In the genomic region with DNA sequence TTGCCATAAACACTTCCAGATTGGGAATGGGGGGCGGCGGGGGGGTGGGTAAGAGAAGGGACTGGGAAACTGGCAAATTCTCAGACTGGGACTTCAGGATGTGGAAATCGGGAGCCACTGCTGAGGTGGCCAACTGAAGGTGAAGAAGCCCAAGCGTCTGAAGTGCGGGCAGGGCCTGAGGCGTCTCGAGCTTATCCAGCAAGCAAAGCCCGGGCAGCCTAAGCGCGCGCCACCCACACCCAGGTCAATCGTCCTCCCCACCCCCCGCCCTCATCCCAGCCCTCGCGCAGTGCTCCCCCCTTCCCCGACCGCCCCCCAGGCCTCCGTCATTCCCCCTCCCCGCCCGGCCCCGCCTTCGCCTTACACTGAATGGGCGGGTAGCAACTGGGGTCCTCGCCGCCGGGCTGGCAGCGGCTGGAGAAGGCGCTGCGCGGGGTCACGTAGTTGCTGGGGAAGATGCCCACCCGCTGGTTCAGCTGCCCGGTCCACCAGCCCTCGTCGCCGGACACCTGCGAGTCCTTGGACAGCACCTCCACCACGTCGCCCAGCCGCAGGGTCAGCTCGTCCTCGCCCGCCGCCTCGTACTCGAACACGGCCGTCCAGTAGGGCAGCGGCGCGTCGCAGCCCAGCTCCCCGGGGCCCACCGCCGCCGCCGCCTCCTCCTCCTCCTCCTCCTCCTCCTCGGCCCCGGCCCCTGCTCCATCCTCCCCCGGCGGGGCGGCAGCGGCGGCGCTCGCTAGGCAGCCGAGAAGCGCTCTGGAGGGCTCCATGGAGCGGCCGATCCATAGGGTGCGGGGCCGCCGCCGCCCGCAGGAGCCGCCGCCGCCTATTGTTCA, we compare ENCODE assay signal across 8 cellular contexts. TPM values are rescaled to one million over a fixed set of nuclear protein-coding genes. Genes with fewer than 3 reads are reported as not detected.
DNase-seq lines count a peak whose midpoint lies in the region; TF ChIP-seq lines count a peak whose summit lies in the region.

No MANE protein-coding gene starts in this region.

- no peaks in the 10 kb centered on the region for H3K9me3 ChIP-seq in HAP-1
- H3K9me3 ChIP-seq in neuron (ENCODE audit: low read length) = no peaks in the 10 kb centered on the region
- H3K9me3 ChIP-seq in vagina = no peaks in the 10 kb centered on the region

- no peaks in the 10 kb centered on the region for H3K36me3 ChIP-seq in HAP-1 (replicated peaks)
- H3K36me3 ChIP-seq in neuron (ENCODE audit: insufficient read depth, low read length) = no peaks in the 10 kb centered on the region
- no peaks in the 10 kb centered on the region for H3K36me3 ChIP-seq in vagina

- intact Hi-C loops in vagina (cut with DNase I) = no loop called here

- peaks cover 12% of the 10 kb centered on the region; the same call in 1 of the 2 replicates for H3K4me1 ChIP-seq in HAP-1
- H3K4me1 ChIP-seq in neuron (ENCODE audit: insufficient read depth, low read length) = peaks cover 10% of the 10 kb centered on the region
- H3K4me1 ChIP-seq in vagina = peaks cover 18% of the 10 kb centered on the region

- TF ChIP-seq CTCF in GM10248 (IDR thresholded peaks at IDR 0.05; ENCODE audit: control extremely low read depth, extremely low read depth, low read depth, missing control alignments) (no peak), NB4 (IDR thresholded peaks at IDR 0.05; ENCODE audit: low read depth, low read length) (no peak), epithelial cell of proximal tubule (conservative IDR thresholded peaks at IDR 0.05; ENCODE audit: low read depth, low read length) (no peak), vagina (IDR thresholded peaks at IDR 0.05) (no peak)

- TF ChIP-seq POLR2A in NB4 (IDR thresholded peaks at IDR 0.05; ENCODE audit: extremely low read depth, insufficient read length) (no peak), vagina (IDR thresholded peaks at IDR 0.05) (no peak)

- H2AFZ ChIP-seq in neuron (ENCODE audit: low read depth, low read length) = peak overlapping the region; percentile 83

- CTCF ChIA-PET in GM10248 (lab: Yijun Ruan, JAX) = interaction anchor here (0.7 to 2.9 kb wide), 10 partner anchors 10 to 210 kb away, joined by 3 to 31 read pairs (median 4); partner anchors contain the start of gene PCNX1

- in situ Hi-C loops in HAP-1 (cut with MboI; ENCODE audit: low sequenced_read_pairs) = no loop called here

- H3K4me3 ChIP-seq in HAP-1 (peak overlapping the region; percentile 59), NB4 (ENCODE audit: low read depth, low read length) (peak overlapping the region; percentile 40), epithelial cell of proximal tubule (ENCODE audit: low read depth, low read length) (peak overlapping the region; percentile 74), neuron (ENCODE audit: low read length) (peak overlapping the region; percentile 87), vagina (peak overlapping the region; percentile 57 to 71)

- H3K27me3 ChIP-seq in HAP-1 (ENCODE audit: low read depth) (no peaks in the 10 kb centered on the region), neuron (ENCODE audit: insufficient read depth, low read length) (no peaks in the 10 kb centered on the region), vagina (no peaks in the 10 kb centered on the region)

- POLR2A ChIA-PET in GM10248 (lab: Yijun Ruan, JAX) = no interaction called here

- DNase-seq in GM10248 (ENCODE audit: extremely low spot score) (peak; percentile 49), HAP-1 (ENCODE audit: low spot score in 2 of 2) (peak; percentile 19 to 65), NB4 (ENCODE audit: low read depth) (no peak), epithelial cell of proximal tubule (ENCODE audit: low read depth) (no peak), vagina (ENCODE audit: extremely low spot score in 2 of 2) (no peak), superior temporal gyrus (ENCODE audit: extremely low spot score) (no peak)
- DNase-seq in activated CD8-positive, alpha-beta memory T cell treated with anti-CD3 and anti-CD28 coated beads, Interleukin-2, amount 50 U/mL, for 1 hour (ENCODE audit: extremely low read depth) = peak; percentile 26

- peak overlapping the region; percentile 69 for H3K27ac ChIP-seq in vagina

RNA-seq across cellular contexts. Expression of gene MAP3K9, which starts 0.7 kb away (rescaled TPM):
- total RNA-seq in epithelial cell of proximal tubule = 13.7 and 16.7 TPM in 2 replicates
- total RNA-seq in vagina = 11.5 TPM

Comparison
In these comparisons a context has a peak if more than half of its experiments do, and no peak if none do; other contexts are left out.
1. DNase-seq: peak in GM10248 (single experiment), HAP-1 (2 of 2) and activated CD8-positive, alpha-beta memory T cell treated with anti-CD3 and anti-CD28 coated beads, Interleukin-2, amount 50 U/mL, for 1 hour (single experiment); none in NB4 (single experiment), epithelial cell of proximal tubule (single experiment), vagina (0 of 2) and superior temporal gyrus (single experiment).
2. Peak in every context shown above with its lines, with median percentiles within 50 percentile points of each other: H3K4me3 ChIP-seq.